In the genomic region with DNA sequence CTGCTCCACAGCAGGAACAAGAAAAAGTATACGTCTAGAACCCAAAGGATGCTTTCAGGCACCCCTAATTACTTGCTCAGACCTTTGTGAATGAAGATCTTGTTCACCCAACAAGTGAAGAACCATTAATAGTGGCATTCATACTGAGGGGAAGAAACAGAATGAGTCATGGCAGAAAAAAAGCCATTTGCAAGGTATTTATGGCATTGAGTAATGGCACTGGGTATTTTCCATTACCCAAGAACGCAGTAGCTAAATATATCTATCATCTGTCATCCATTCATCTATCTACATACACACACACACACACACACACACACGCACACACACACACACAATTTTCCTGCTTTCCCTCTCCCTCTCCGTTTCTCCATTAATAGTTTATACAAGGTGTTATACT, we compare ENCODE assay signal across 30 cellular contexts. TPM values are rescaled to one million over a fixed set of nuclear protein-coding genes. Genes with fewer than 3 reads are reported as not detected.
DNase-seq lines count a peak whose midpoint lies in the region; ATAC-seq and TF ChIP-seq lines count a peak whose summit lies in the region.
"Had no signal": no experiment of that assay in that cellular context is flagged by ENCODE, and none has a peak within 500 bp of the region (broad histone marks: within the 10 kb centered on the region; RNA-seq: fewer than 3 reads in every experiment).

No MANE protein-coding gene starts in this region.

- no peak overlapping the region for H3K4me3 Mint-ChIP-seq in activated CD8-positive, alpha-beta memory T cell treated with anti-CD3 and anti-CD28 coated beads, Interleukin-2, amount 10 ng/mL, durations not matched to agents 7 days and 5 days
- H3K4me3 Mint-ChIP-seq: activated B cell treated with CpG ODN at 0.5 μM for 24 hours; activated CD4-positive, alpha-beta T cell treated with anti-CD3 and anti-CD28 coated beads, Interleukin-2, amount 10 ng/mL, durations not matched to agents 7 days and 5 days; activated T-cell treated with anti-CD3 and anti-CD28 coated beads, Interleukin-2, amount 50 U/mL, for 24 hours; central memory CD8-positive, alpha-beta T cell; dendritic cell treated with granulocyte-macrophage colony-stimulating factor and Interleukin-4, amounts not matched to agents 40 ng/mL and 50 ng/mL, for 4 days; natural killer cell; stimulated activated memory B cell treated with anti-CD40 and anti-IgM and Interleukin-4, amounts not matched to agents 10 μg/mL and 1 μg/mL and 100 μg/mL, for 72 hours had no signal

- peaks cover 2% of the 10 kb centered on the region for H3K9me3 Mint-ChIP-seq in activated CD8-positive, alpha-beta memory T cell treated with anti-CD3 and anti-CD28 coated beads, Interleukin-2, amount 10 ng/mL, durations not matched to agents 7 days and 5 days (ENCODE audit: low read depth)
- H3K9me3 Mint-ChIP-seq in activated naive CD4-positive, alpha-beta T cell treated with anti-CD3 and anti-CD28 coated beads, Interleukin-2, amount 50 U/mL, for 72 hours = peaks cover 0 to 3% of the 10 kb centered on the region in 2 donors
- H3K9me3 Mint-ChIP-seq: activated B cell treated with CpG ODN at 0.5 μM for 24 hours; activated CD4-positive, alpha-beta T cell treated with anti-CD3 and anti-CD28 coated beads, Interleukin-2, amount 10 ng/mL, durations not matched to agents 7 days and 5 days; activated T-cell treated with anti-CD3 and anti-CD28 coated beads, Interleukin-2, amount 50 U/mL, for 24 hours; central memory CD8-positive, alpha-beta T cell; stimulated activated memory B cell treated with anti-CD40 and anti-IgM and Interleukin-4, amounts not matched to agents 10 μg/mL and 1 μg/mL and 100 μg/mL, for 72 hours had no signal

- no peaks in the 10 kb centered on the region for H3K27me3 Mint-ChIP-seq in activated CD8-positive, alpha-beta memory T cell treated with anti-CD3 and anti-CD28 coated beads, Interleukin-2, amount 10 ng/mL, durations not matched to agents 7 days and 5 days
- H3K27me3 Mint-ChIP-seq: activated B cell treated with CpG ODN at 0.5 μM for 24 hours; activated CD4-positive, alpha-beta T cell treated with anti-CD3 and anti-CD28 coated beads, Interleukin-2, amount 10 ng/mL, durations not matched to agents 7 days and 5 days; activated T-cell treated with anti-CD3 and anti-CD28 coated beads, Interleukin-2, amount 50 U/mL, for 24 hours; central memory CD8-positive, alpha-beta T cell; dendritic cell treated with granulocyte-macrophage colony-stimulating factor and Interleukin-4, amounts not matched to agents 40 ng/mL and 50 ng/mL, for 4 days; stimulated activated memory B cell treated with anti-CD40 and anti-IgM and Interleukin-4, amounts not matched to agents 10 μg/mL and 1 μg/mL and 100 μg/mL, for 72 hours had no signal

- CTCF ChIA-PET in activated CD8-positive, alpha-beta memory T cell treated with anti-CD3 and anti-CD28 coated beads, Interleukin-2, amount 10 ng/mL, durations not matched to agents 7 days and 5 days (lab: Charles Lee) = no interaction called here

- no peak overlapping the region for H3K27ac Mint-ChIP-seq in activated CD8-positive, alpha-beta memory T cell treated with anti-CD3 and anti-CD28 coated beads, Interleukin-2, amount 10 ng/mL, durations not matched to agents 7 days and 5 days
- H3K27ac Mint-ChIP-seq in activated naive CD4-positive, alpha-beta T cell treated with anti-CD3 and anti-CD28 coated beads, Interleukin-2, amount 50 U/mL, for 72 hours = no peak overlapping the region
- H3K27ac Mint-ChIP-seq: activated B cell treated with CpG ODN at 0.5 μM for 24 hours; activated CD4-positive, alpha-beta T cell treated with anti-CD3 and anti-CD28 coated beads, Interleukin-2, amount 10 ng/mL, durations not matched to agents 7 days and 5 days; activated T-cell treated with anti-CD3 and anti-CD28 coated beads, Interleukin-2, amount 50 U/mL, for 24 hours; dendritic cell treated with granulocyte-macrophage colony-stimulating factor and Interleukin-4, amounts not matched to agents 40 ng/mL and 50 ng/mL, for 4 days; natural killer cell; stimulated activated memory B cell treated with anti-CD40 and anti-IgM and Interleukin-4, amounts not matched to agents 10 μg/mL and 1 μg/mL and 100 μg/mL, for 72 hours had no signal

- H3K36me3 Mint-ChIP-seq in activated CD8-positive, alpha-beta memory T cell treated with anti-CD3 and anti-CD28 coated beads, Interleukin-2, amount 10 ng/mL, durations not matched to agents 7 days and 5 days = no peaks in the 10 kb centered on the region
- H3K36me3 Mint-ChIP-seq in activated naive CD4-positive, alpha-beta T cell treated with anti-CD3 and anti-CD28 coated beads, Interleukin-2, amount 50 U/mL, for 72 hours = no peaks in the 10 kb centered on the region
- H3K36me3 Mint-ChIP-seq: natural killer cell; stimulated activated memory B cell treated with anti-CD40 and anti-IgM and Interleukin-4, amounts not matched to agents 10 μg/mL and 1 μg/mL and 100 μg/mL, for 72 hours had no signal

- H3K4me1 Mint-ChIP-seq in activated CD8-positive, alpha-beta memory T cell treated with anti-CD3 and anti-CD28 coated beads, Interleukin-2, amount 10 ng/mL, durations not matched to agents 7 days and 5 days = no peaks in the 10 kb centered on the region
- H3K4me1 Mint-ChIP-seq: activated B cell treated with CpG ODN at 0.5 μM for 24 hours; activated CD4-positive, alpha-beta T cell treated with anti-CD3 and anti-CD28 coated beads, Interleukin-2, amount 10 ng/mL, durations not matched to agents 7 days and 5 days; central memory CD8-positive, alpha-beta T cell; natural killer cell; stimulated activated memory B cell treated with anti-CD40 and anti-IgM and Interleukin-4, amounts not matched to agents 10 μg/mL and 1 μg/mL and 100 μg/mL, for 72 hours had no signal

- no peak for ATAC-seq in SK-N-SH treated with all-trans-retinoic acid at 6 μM for 48 hours
- no peak for ATAC-seq in activated CD8-positive, alpha-beta memory T cell treated with anti-CD3 and anti-CD28 coated beads, Interleukin-2, amount 10 ng/mL, durations not matched to agents 7 days and 5 days
- no peak for ATAC-seq in activated naive CD4-positive, alpha-beta T cell treated with anti-CD3 and anti-CD28 coated beads, Interleukin-2, amount 50 U/mL, for 72 hours
- ATAC-seq: heart right ventricle; natural killer cell; stimulated activated memory B cell treated with anti-CD40 and anti-IgM and Interleukin-4, amounts not matched to agents 10 μg/mL and 1 μg/mL and 100 μg/mL, for 72 hours had no signal

- DNase-seq in HT1080 (ENCODE audit: low read depth) (peak; percentile 62), foreskin melanocyte (peak; percentile 68), NCI-H524 (lab: John Stamatoyannopoulos, UW) (no peak), COR-L47 (lab: John Stamatoyannopoulos, UW) (no peak)
- no peak for DNase-seq in activated CD8-positive, alpha-beta memory T cell treated with anti-CD3 and anti-CD28 coated beads, Interleukin-2, amount 10 ng/mL, durations not matched to agents 7 days and 5 days
- DNase-seq in activated naive CD4-positive, alpha-beta T cell treated with anti-CD3 and anti-CD28 coated beads, Interleukin-2, amount 50 U/mL, for 72 hours (ENCODE audit: low spot score in 2 of 2) = no peak
- DNase-seq: activated B cell treated with CpG ODN at 0.5 μM for 24 hours; activated CD4-positive, alpha-beta T cell treated with anti-CD3 and anti-CD28 coated beads, Interleukin-2, amount 10 ng/mL, durations not matched to agents 7 days and 5 days; activated gamma-delta T cell; activated T-cell treated with anti-CD3 and anti-CD28 coated beads, Interleukin-2, amount 50 U/mL, for 24 hours; DND-41; esophagus squamous epithelium; GOT3; heart right ventricle; kidney glomerular epithelial cell; natural killer cell; NCI-H1436; NCI-H345; NCI-H774; RPMI8226; SJCRH30; substantia nigra had no signal

TF ChIP-seq in SK-N-SH treated with all-trans-retinoic acid at 6 μM for 48 hours, 23 proteins besides CTCF, POLR2A, EP300 and RAD21:
- TF ChIP-seq ISL1 (CRISPR knock-in tag; IDR thresholded peaks at IDR 0.05) (0 out of 2 replicates have a peak, but pooled peaks have one; percentile 6), ZNF70 (CRISPR knock-in tag; IDR thresholded peaks at IDR 0.05) (no peak)
TF ChIP-seq in SK-N-SH treated with all-trans-retinoic acid at 6 μM for 48 hours: peak in this region for 1.

RNA-seq across cellular contexts. Expression of gene XIRP2, which starts 56.4 kb away (rescaled TPM):
- total RNA-seq in HT1080 (2014; rRNA removed; shearing (Covaris generic)) = 0.03 and 0.18 TPM in 2 replicates
- polyA plus RNA-seq in HT1080 (2015; cell fraction: cytosol; rRNA removed) = 0.03 TPM in 1 of 2 replicates, not detected in the other
- polyA plus RNA-seq in HT1080 (2015; cell fraction: nucleus; rRNA removed) = 0.34 and 0.44 TPM in 2 replicates
- not detected for total RNA-seq in activated CD8-positive, alpha-beta memory T cell treated with anti-CD3 and anti-CD28 coated beads, Interleukin-2, amount 10 ng/mL, durations not matched to agents 7 days and 5 days
- total RNA-seq in activated naive CD4-positive, alpha-beta T cell treated with anti-CD3 and anti-CD28 coated beads, Interleukin-2, amount 50 U/mL, for 72 hours = not detected
- total RNA-seq: activated B cell treated with CpG ODN at 0.5 μM for 24 hours; activated CD4-positive, alpha-beta T cell treated with anti-CD3 and anti-CD28 coated beads, Interleukin-2, amount 10 ng/mL, durations not matched to agents 7 days and 5 days; activated CD8-positive, alpha-beta memory T cell treated with anti-CD3 and anti-CD28 coated beads for 36 hours; omental fat pad; pulmonary artery endothelial cell; T-helper 1 cell treated with Interleukin-12 subunit alpha and Interleukin-12 subunit beta and Interleukin-4 antibody, amounts not matched to agents 30 ng/mL and 1 ng/mL, for 36 hours had no signal

Comparison
In these comparisons a context has a peak if more than half of its experiments do, and no peak if none do; other contexts are left out.
1. DNase-seq: peak in HT1080 (single experiment) and foreskin melanocyte (single experiment); none in activated CD8-positive, alpha-beta memory T cell treated with anti-CD3 and anti-CD28 coated beads, Interleukin-2, amount 10 ng/mL, durations not matched to agents 7 days and 5 days (single experiment), activated naive CD4-positive, alpha-beta T cell treated with anti-CD3 and anti-CD28 coated beads, Interleukin-2, amount 50 U/mL, for 72 hours (0 of 2), NCI-H524 (0 of 2) and COR-L47 (single experiment).